10 cellular contexts compared by ENCODE assay signal in genomic region chr16:660132-660458, GRCh38. TPM values are rescaled to one million over a fixed set of nuclear protein-coding genes. Genes with fewer than 3 reads are reported as not detected.
DNase-seq lines count a peak whose midpoint lies in the region; ATAC-seq and TF ChIP-seq lines count a peak whose summit lies in the region.
"Had no signal": no experiment of that assay in that cellular context is flagged by ENCODE, and none has a peak within 500 bp of the region (broad histone marks: within the 10 kb centered on the region; RNA-seq: fewer than 3 reads in every experiment).

No MANE protein-coding gene starts in this region.

- DNase-seq in MM.1S (no peak), esophagus muscularis mucosa (ENCODE audit: extremely low spot score) (no peak), spleen (no peak), NCI-H1694 treated with DMSO at 0.1 percent for 48 hours (lab: John Stamatoyannopoulos, UW) (no peak), D341Med (ENCODE audit: low spot score) (no peak), DMS79 treated with DMSO at 0.1 percent for 48 hours (lab: John Stamatoyannopoulos, UW) (no peak)
- DNase-seq: activated effector memory CD4-positive, alpha-beta T cell treated with Interleukin-2 at 50 U/mL for 16 hours had no signal

- no peak for ATAC-seq in GM18867 (IDR thresholded peaks at IDR 0.05; ENCODE audit: unreplicated experiment)

- peak overlapping the region in 7 of 11 experiments; percentile 29 to 53 (median 48); a peak in 12 of 22 replicates for H3K27ac ChIP-seq in BLaER1 treated with 17β-estradiol and CSF1 and Interleukin-3, amounts not matched to agents 10 nM and 100 nM
- peak overlapping the region; percentile 49; the same call in 1 of the 2 replicates for H3K27ac ChIP-seq in MM.1S (ENCODE audit: low read length)
- H3K27ac ChIP-seq in esophagus muscularis mucosa (replicated peaks in 1 of 4), result peak overlapping the region; percentile 81 to 85 (median 82)
- peak overlapping the region in 6 of 8 donors; percentile 73 to 84 (median 78) for H3K27ac ChIP-seq in spleen

- TF ChIP-seq POLR2A in esophagus muscularis mucosa (IDR thresholded peaks at IDR 0.05; ENCODE audit: low read depth) (no peak), spleen (IDR thresholded peaks at IDR 0.05) (no peak)

- 0 out of 20 replicates have a peak overlapping the region, but pooled peaks of 1 of the 10 experiments have one; percentile 34 for H3K4me3 ChIP-seq in BLaER1 treated with 17β-estradiol and CSF1 and Interleukin-3, amounts not matched to agents 10 nM and 100 nM
- peak overlapping the region; percentile 38 for H3K4me3 ChIP-seq in MM.1S (ENCODE audit: low read length)
- H3K4me3 ChIP-seq in esophagus muscularis mucosa, result peak overlapping the region; percentile 40 to 50 (median 48)
- peak overlapping the region in 4 of 8 donors; percentile 26 to 61 (median 34) for H3K4me3 ChIP-seq in spleen
- H3K4me3 ChIP-seq: smooth muscle cell had no signal

- H3K4me2 ChIP-seq in BLaER1 treated with 17β-estradiol and CSF1 and Interleukin-3, amounts not matched to agents 10 nM and 100 nM, result peak overlapping the region; percentile 39 to 82 (median 63); a peak in 21 of 22 replicates
- H3K4me2 ChIP-seq in MM.1S (ENCODE audit: low read depth, low read length), result peak overlapping the region; percentile 79

- no peaks in the 10 kb centered on the region for H3K79me2 ChIP-seq in MM.1S (ENCODE audit: low read length)

- peaks cover 14 to 38% (median 29%) of the 10 kb centered on the region in 10 experiments for H3K4me1 ChIP-seq in BLaER1 treated with 17β-estradiol and CSF1 and Interleukin-3, amounts not matched to agents 10 nM and 100 nM
- H3K4me1 ChIP-seq in MM.1S (ENCODE audit: low read length) (peaks cover 8% of the 10 kb centered on the region), esophagus muscularis mucosa (peaks cover 10 to 25% (median 20%) of the 10 kb centered on the region in 4 donors), spleen (peaks cover 9 to 22% (median 16%) of the 10 kb centered on the region in 6 donors)

- intact Hi-C loops in esophagus muscularis mucosa (cut with DNase I) (loop anchor here (5.0 kb wide), 1 partner anchor 83 kb away; no protein-coding TSS in a partner anchor), spleen (cut with DNase I; ENCODE audit: low total_unique reads) (no loop called here)

- no peak for TF ChIP-seq EP300 in esophagus muscularis mucosa (IDR thresholded peaks at IDR 0.05)

- no peak for TF ChIP-seq CTCF in MM.1S (IDR thresholded peaks at IDR 0.05; ENCODE audit: low read length)
- TF ChIP-seq CTCF in esophagus muscularis mucosa (IDR thresholded peaks at IDR 0.05), result no peak
- TF ChIP-seq CTCF in spleen (IDR thresholded peaks at IDR 0.05 in 8 of 11, conservative IDR thresholded peaks at IDR 0.05 in 3 of 11), result no peak

- H3K27me3 ChIP-seq in BLaER1 treated with 17β-estradiol and CSF1 and Interleukin-3, amounts not matched to agents 10 nM and 100 nM, result no peaks in the 10 kb centered on the region
- H3K27me3 ChIP-seq in MM.1S (replicated peaks; ENCODE audit: insufficient read depth, low read length) (no peaks in the 10 kb centered on the region), esophagus muscularis mucosa (no peaks in the 10 kb centered on the region), spleen (replicated peaks in 1 of 7) (no peaks in the 10 kb centered on the region)

- H3K9me2 ChIP-seq in MM.1S (replicated peaks; ENCODE audit: insufficient read depth, low read length), result no peaks in the 10 kb centered on the region

- WGBS in esophagus muscularis mucosa, result 65% methylated on average over 6 of the region's 6 CpGs
- WGBS in spleen, 5 donors, result 52 to 77% (median 58%) methylated on average over 5 to 6 of the region's 6 CpGs

- H3F3A ChIP-seq in MM.1S (ENCODE audit: insufficient read depth, low read length), result no peaks in the 10 kb centered on the region

- H2AFZ ChIP-seq in MM.1S (ENCODE audit: low read length), result peak overlapping the region; percentile 52

- peak overlapping the region in 8 of 11 experiments; percentile 17 to 54 (median 36); a peak in 14 of 22 replicates for H3K9ac ChIP-seq in BLaER1 treated with 17β-estradiol and CSF1 and Interleukin-3, amounts not matched to agents 10 nM and 100 nM
- peak overlapping the region; percentile 31; the same call in 1 of the 2 replicates for H3K9ac ChIP-seq in MM.1S (ENCODE audit: low read length)

- H3K9me3 ChIP-seq in BLaER1 treated with 17β-estradiol and CSF1 and Interleukin-3, amounts not matched to agents 10 nM and 100 nM (replicated peaks in 1 of 11), result no peaks in the 10 kb centered on the region
- H3K9me3 ChIP-seq in MM.1S (replicated peaks; ENCODE audit: insufficient read depth, low read length) (no peaks in the 10 kb centered on the region), esophagus muscularis mucosa (no peaks in the 10 kb centered on the region), spleen (no peaks in the 10 kb centered on the region)

- H4K20me1 ChIP-seq in BLaER1 treated with 17β-estradiol and CSF1 and Interleukin-3, amounts not matched to agents 10 nM and 100 nM, result peaks cover 0 to 60% (median 0%) of the 10 kb centered on the region in 11 experiments; a peak in 5 of 22 replicates
- H4K20me1 ChIP-seq in MM.1S (ENCODE audit: insufficient read depth, low read length), result no peaks in the 10 kb centered on the region

- H3K36me3 ChIP-seq in BLaER1 treated with 17β-estradiol and CSF1 and Interleukin-3, amounts not matched to agents 10 nM and 100 nM, result peaks cover 0 to 63% (median 43%) of the 10 kb centered on the region in 11 experiments; a peak in 20 of 22 replicates
- H3K36me3 ChIP-seq in MM.1S (replicated peaks; ENCODE audit: insufficient read depth, low read length) (no peaks in the 10 kb centered on the region), esophagus muscularis mucosa (peaks cover 0 to 40% (median 27%) of the 10 kb centered on the region in 4 donors), spleen (peaks cover 0 to 36% (median 0%) of the 10 kb centered on the region in 6 donors)

RNA-seq across cellular contexts. Expression of gene RHOT2, which starts 7.8 kb away (rescaled TPM):
- total RNA-seq in esophagus muscularis mucosa (10 to 100 TPM; 34.5 to 67.5 (median 58.6) TPM), spleen (100 to 1,000 TPM in 5 of 7 donors, 10 to 100 TPM in 2; 71.3 to 152 (median 131) TPM)
- 100 to 1,000 TPM; 139 to 309 (median 245) TPM for polyA plus RNA-seq in spleen

RNA-seq across cellular contexts. Expression of gene WDR90, which starts 10.9 kb away (rescaled TPM):
- total RNA-seq in esophagus muscularis mucosa (10 to 100 TPM in 3 of 4 donors, 1 to 10 TPM in 1; 8.2 to 22.7 (median 16.5) TPM), spleen (10 to 100 TPM in 6 of 7 donors, 1 to 10 TPM in 1; 7.9 to 30.2 (median 16.7) TPM)
- polyA plus RNA-seq in spleen, result 10 to 100 TPM; 10.3 to 25.1 (median 22.1) TPM

RNA-seq across cellular contexts. Expression of gene RHBDL1, which starts 15.4 kb away (rescaled TPM):
- total RNA-seq in esophagus muscularis mucosa (1 to 10 TPM in 1 of 4 donors, under 1 TPM in 3; 0.17 to 2.0 (median 0.66) TPM), spleen (1 to 10 TPM in 2 of 7 donors, under 1 TPM in 5; 0.37 to 2.0 (median 0.69) TPM)
- polyA plus RNA-seq in spleen, result under 1 TPM; 0.43 to 0.80 (median 0.61) TPM

RNA-seq across cellular contexts. Expression of gene MCRIP2, which starts 18.5 kb away (rescaled TPM):
- 10 to 100 TPM; 50.7 to 65.4 (median 59.1) TPM for total RNA-seq in esophagus muscularis mucosa
- total RNA-seq in spleen, result 10 to 100 TPM; 23.6 to 45.8 (median 36.1) TPM
- polyA plus RNA-seq in spleen, result 100 to 1,000 TPM in 1 of 3 donors, 10 to 100 TPM in 2; 56.5 to 106 (median 80.8) TPM

RNA-seq across cellular contexts. Expression of gene STUB1, which starts 20.1 kb away (rescaled TPM):
- total RNA-seq in esophagus muscularis mucosa (100 to 1,000 TPM; 155 to 215 (median 178) TPM), spleen (100 to 1,000 TPM in 1 of 7 donors, 10 to 100 TPM in 6; 68.9 to 101 (median 79.3) TPM)
- polyA plus RNA-seq in spleen, result 100 to 1,000 TPM; 102 to 160 (median 107) TPM
